18 cellular contexts compared by ENCODE assay signal in genomic region chr9:92968081-92968480, GRCh38. TPM values are rescaled to one million over a fixed set of nuclear protein-coding genes. Genes with fewer than 3 reads are reported as not detected.
DNase-seq lines count a peak whose midpoint lies in the region; ATAC-seq and TF ChIP-seq lines count a peak whose summit lies in the region.
"Had no signal": no experiment of that assay in that cellular context is flagged by ENCODE, and none has a peak within 500 bp of the region (broad histone marks: within the 10 kb centered on the region; RNA-seq: fewer than 3 reads in every experiment).

No MANE protein-coding gene starts in this region.

- H3K27ac ChIP-seq in thyroid gland, result no peak overlapping the region
- H3K27ac ChIP-seq: epithelial cell of prostate, tibial nerve had no signal

- peaks cover 13 to 24% of the 10 kb centered on the region in 2 donors for H3K4me1 ChIP-seq in thyroid gland

- peaks cover 70% of the 10 kb centered on the region for H3K4me1 Mint-ChIP-seq in activated CD4-positive, alpha-beta T cell treated with anti-CD3 and anti-CD28 coated beads for 36 hours
- H3K4me1 Mint-ChIP-seq in activated B cell treated with CpG ODN at 0.5 μM for 24 hours, result peaks cover 93% of the 10 kb centered on the region
- H3K4me1 Mint-ChIP-seq in dendritic cell treated with granulocyte-macrophage colony-stimulating factor and Interleukin-4, amounts not matched to agents 40 ng/mL and 50 ng/mL, for 4 days (ENCODE audit: low read depth), result peaks cover 95% of the 10 kb centered on the region
- peaks cover 90% of the 10 kb centered on the region for H3K4me1 Mint-ChIP-seq in stimulated activated memory B cell treated with anti-CD40 and anti-IgM and Interleukin-4, amounts not matched to agents 10 μg/mL and 1 μg/mL and 100 μg/mL, for 72 hours

- H3K27me3 Mint-ChIP-seq in activated CD4-positive, alpha-beta T cell treated with anti-CD3 and anti-CD28 coated beads for 36 hours, result no peaks in the 10 kb centered on the region
- no peaks in the 10 kb centered on the region for H3K27me3 Mint-ChIP-seq in activated B cell treated with CpG ODN at 0.5 μM for 24 hours
- H3K27me3 Mint-ChIP-seq in dendritic cell treated with granulocyte-macrophage colony-stimulating factor and Interleukin-4, amounts not matched to agents 40 ng/mL and 50 ng/mL, for 4 days, result no peaks in the 10 kb centered on the region
- no peaks in the 10 kb centered on the region for H3K27me3 Mint-ChIP-seq in stimulated activated memory B cell treated with anti-CD40 and anti-IgM and Interleukin-4, amounts not matched to agents 10 μg/mL and 1 μg/mL and 100 μg/mL, for 72 hours

- peak; percentile 67 for DNase-seq in activated CD4-positive, alpha-beta T cell treated with anti-CD3 and anti-CD28 coated beads for 36 hours
- no peak for DNase-seq in activated CD4-positive, alpha-beta T cell treated with anti-CD3 and anti-CD28 coated beads, Interleukin-2, amount 50 U/mL, for 4 hours
- DNase-seq in activated B cell treated with CpG ODN at 0.5 μM for 24 hours (no peak), GM10266 (ENCODE audit: extremely low spot score) (no peak), thyroid gland (no peak)
- DNase-seq: 8988T; activated CD4-positive, alpha-beta T cell treated with anti-CD3 and anti-CD28 coated beads for 1 hour; GF-D8; midbrain; NCI-H187; NCI-H526; SW 1271 had no signal

- no peak for TF ChIP-seq POLR2A in thyroid gland (IDR thresholded peaks at IDR 0.05)

- peak overlapping the region; percentile 99 for H3K27ac Mint-ChIP-seq in activated CD4-positive, alpha-beta T cell treated with anti-CD3 and anti-CD28 coated beads for 36 hours
- H3K27ac Mint-ChIP-seq in activated B cell treated with CpG ODN at 0.5 μM for 24 hours, result peak overlapping the region; percentile 76
- peak overlapping the region; percentile 54 for H3K27ac Mint-ChIP-seq in dendritic cell treated with granulocyte-macrophage colony-stimulating factor and Interleukin-4, amounts not matched to agents 40 ng/mL and 50 ng/mL, for 4 days
- H3K27ac Mint-ChIP-seq in stimulated activated memory B cell treated with anti-CD40 and anti-IgM and Interleukin-4, amounts not matched to agents 10 μg/mL and 1 μg/mL and 100 μg/mL, for 72 hours, result peak overlapping the region; percentile 21

- peak overlapping the region; percentile 89 for H3K4me3 Mint-ChIP-seq in activated CD4-positive, alpha-beta T cell treated with anti-CD3 and anti-CD28 coated beads for 36 hours
- H3K4me3 Mint-ChIP-seq in activated B cell treated with CpG ODN at 0.5 μM for 24 hours, result no peak overlapping the region
- no peak overlapping the region for H3K4me3 Mint-ChIP-seq in dendritic cell treated with granulocyte-macrophage colony-stimulating factor and Interleukin-4, amounts not matched to agents 40 ng/mL and 50 ng/mL, for 4 days
- H3K4me3 Mint-ChIP-seq in stimulated activated memory B cell treated with anti-CD40 and anti-IgM and Interleukin-4, amounts not matched to agents 10 μg/mL and 1 μg/mL and 100 μg/mL, for 72 hours, result no peak overlapping the region

- H3K27me3 ChIP-seq in thyroid gland, result no peaks in the 10 kb centered on the region
- H3K27me3 ChIP-seq: tibial nerve had no signal

- POLR2A ChIA-PET in activated CD4-positive, alpha-beta T cell treated with anti-CD3 and anti-CD28 coated beads for 36 hours (lab: Charles Lee), result interaction anchor here (0.7 kb wide), 2 partner anchors 30 to 481 kb away, joined by 3 to 4 read pairs; no protein-coding TSS in a partner anchor
- POLR2A ChIA-PET in activated B cell treated with CpG ODN at 0.5 μM for 24 hours (lab: Charles Lee), result interaction anchor here (1.2 kb wide), 1 partner anchor 298 kb away, joined by 3 read pairs; the partner anchor contains the start of gene IPPK

- H3K9me3 ChIP-seq in thyroid gland, result no peaks in the 10 kb centered on the region
- H3K9me3 ChIP-seq: tibial nerve had no signal

- ATAC-seq in activated CD4-positive, alpha-beta T cell treated with anti-CD3 and anti-CD28 coated beads for 36 hours, result peak; percentile 20
- no peak for ATAC-seq in activated B cell treated with CpG ODN at 0.5 μM for 24 hours (ENCODE audit: low read depth)
- ATAC-seq in stimulated activated memory B cell treated with anti-CD40 and anti-IgM and Interleukin-4, amounts not matched to agents 10 μg/mL and 1 μg/mL and 100 μg/mL, for 72 hours, result no peak
- no peak for ATAC-seq in esophagus mucosa

- 81 to 86% methylated on average over 8 of the region's 8 CpGs for WGBS in thyroid gland, 2 donors

- no peak overlapping the region for H3K4me3 ChIP-seq in thyroid gland (replicated peaks in 1 of 3)
- H3K4me3 ChIP-seq: tibial nerve had no signal

- peaks cover 44% of the 10 kb centered on the region for H3K36me3 Mint-ChIP-seq in activated CD4-positive, alpha-beta T cell treated with anti-CD3 and anti-CD28 coated beads for 36 hours (ENCODE audit: low read depth)
- peaks cover 31% of the 10 kb centered on the region for H3K36me3 Mint-ChIP-seq in activated B cell treated with CpG ODN at 0.5 μM for 24 hours (ENCODE audit: low read depth)
- H3K36me3 Mint-ChIP-seq in dendritic cell treated with granulocyte-macrophage colony-stimulating factor and Interleukin-4, amounts not matched to agents 40 ng/mL and 50 ng/mL, for 4 days (ENCODE audit: low read depth), result peaks cover 71% of the 10 kb centered on the region
- H3K36me3 Mint-ChIP-seq in stimulated activated memory B cell treated with anti-CD40 and anti-IgM and Interleukin-4, amounts not matched to agents 10 μg/mL and 1 μg/mL and 100 μg/mL, for 72 hours, result peaks cover 10% of the 10 kb centered on the region

- H3K9me3 Mint-ChIP-seq in activated CD4-positive, alpha-beta T cell treated with anti-CD3 and anti-CD28 coated beads for 36 hours (ENCODE audit: low read depth), result no peaks in the 10 kb centered on the region
- H3K9me3 Mint-ChIP-seq in activated B cell treated with CpG ODN at 0.5 μM for 24 hours, result no peaks in the 10 kb centered on the region
- no peaks in the 10 kb centered on the region for H3K9me3 Mint-ChIP-seq in dendritic cell treated with granulocyte-macrophage colony-stimulating factor and Interleukin-4, amounts not matched to agents 40 ng/mL and 50 ng/mL, for 4 days
- H3K9me3 Mint-ChIP-seq in stimulated activated memory B cell treated with anti-CD40 and anti-IgM and Interleukin-4, amounts not matched to agents 10 μg/mL and 1 μg/mL and 100 μg/mL, for 72 hours, result no peaks in the 10 kb centered on the region

- CTCF ChIA-PET in activated CD4-positive, alpha-beta T cell treated with anti-CD3 and anti-CD28 coated beads for 36 hours (lab: Charles Lee), result interaction anchor here (1.2 to 1.6 kb wide), 3 partner anchors 11 to 36 kb away, joined by 3 to 7 read pairs (median 4); no protein-coding TSS in a partner anchor
- CTCF ChIA-PET in activated B cell treated with CpG ODN at 0.5 μM for 24 hours (lab: Charles Lee), result no interaction called here

- intact Hi-C loops in activated CD4-positive, alpha-beta T cell treated with anti-CD3 and anti-CD28 coated beads for 36 hours (cut with DNase I, micrococcal nuclease), result loop anchor here (5.0 to 10.0 kb wide), 3 partner anchors 91 to 1207 kb away; partner anchors contain the start of gene ZNF484 (in 1 of the 2)
- intact Hi-C loops in activated B cell treated with CpG ODN at 0.5 μM for 24 hours (cut with micrococcal nuclease) (no loop called here), thyroid gland (cut with DNase I) (no loop called here)
- intact Hi-C loops in dendritic cell treated with granulocyte-macrophage colony-stimulating factor and Interleukin-4, amounts not matched to agents 40 ng/mL and 50 ng/mL, for 4 days (cut with micrococcal nuclease), result loop anchor here (10.0 kb wide), 1 partner anchor 67 kb away; no protein-coding TSS in a partner anchor

- TF ChIP-seq CTCF in activated B cell treated with CpG ODN at 0.5 μM for 24 hours (IDR thresholded peaks at IDR 0.05) (no peak), GM10266 (IDR thresholded peaks at IDR 0.05; ENCODE audit: control insufficient read depth, insufficient read depth, low read depth, missing control alignments) (no peak), thyroid gland (IDR thresholded peaks at IDR 0.05) (no peak)

- H3K36me3 ChIP-seq in thyroid gland, result no peaks in the 10 kb centered on the region
- H3K36me3 ChIP-seq: tibial nerve had no signal

RNA-seq across cellular contexts. Expression of gene FGD3, which starts 20.8 kb away (rescaled TPM):
- 10 to 100 TPM; 41.8 to 66.7 TPM for total RNA-seq in activated CD4-positive, alpha-beta T cell treated with anti-CD3 and anti-CD28 coated beads for 36 hours
- total RNA-seq in activated B cell treated with CpG ODN at 0.5 μM for 24 hours, result 46.5 and 61.9 TPM in 2 replicates
- total RNA-seq in thyroid gland, result 1 to 10 TPM; 5.2 to 6.6 (median 5.6) TPM
- 2.1 TPM for total RNA-seq in esophagus mucosa
- total RNA-seq: chondrocyte had no signal

Comparison
In these comparisons a context has a peak if more than half of its experiments do, and no peak if none do; other contexts are left out.
1. H3K27ac Mint-ChIP-seq: peak in every context shown above with its lines; median percentile 99 in activated CD4-positive, alpha-beta T cell treated with anti-CD3 and anti-CD28 coated beads for 36 hours; 76 in activated B cell treated with CpG ODN at 0.5 μM for 24 hours; 54 in dendritic cell treated with granulocyte-macrophage colony-stimulating factor and Interleukin-4, amounts not matched to agents 40 ng/mL and 50 ng/mL, for 4 days; 21 in stimulated activated memory B cell treated with anti-CD40 and anti-IgM and Interleukin-4, amounts not matched to agents 10 μg/mL and 1 μg/mL and 100 μg/mL, for 72 hours.
2. intact Hi-C loops: an anchor here in activated CD4-positive, alpha-beta T cell treated with anti-CD3 and anti-CD28 coated beads for 36 hours (5.0 to 10.0 kb wide) and dendritic cell treated with granulocyte-macrophage colony-stimulating factor and Interleukin-4, amounts not matched to agents 40 ng/mL and 50 ng/mL, for 4 days (10.0 kb wide); none called in activated B cell treated with CpG ODN at 0.5 μM for 24 hours and thyroid gland.